ENCODE assay signal across 18 cellular contexts in genomic region chrX:121902463-121902862, GRCh38.
A peak's percentile ranks its signal among the peaks of the same experiment; 100 is the strongest.
DNase-seq lines count a peak whose midpoint lies in the region; ATAC-seq, FAIRE-seq and TF ChIP-seq lines count a peak whose summit lies in the region.
"Had no signal": no experiment of that assay in that cellular context is flagged by ENCODE, and none has a peak within 500 bp of the region (broad histone marks: within the 10 kb centered on the region; RNA-seq: fewer than 3 reads in every experiment).

No MANE protein-coding gene starts in this region.

- no peak overlapping the region for H3K4me3 ChIP-seq in astrocyte (ENCODE audit: insufficient read depth, low read depth, low read length)
- H3K4me3 ChIP-seq: A549 had no signal

- H3K27me3 Mint-ChIP-seq in stimulated activated naive CD8-positive, alpha-beta T cell treated with anti-CD3 and anti-CD28 coated beads, Interleukin-15, amount 100 ng/mL, for 72 hours = no peaks in the 10 kb centered on the region
- no peaks in the 10 kb centered on the region for H3K27me3 Mint-ChIP-seq in astrocyte (ENCODE audit: low read depth, unreplicated experiment)

- TF ChIP-seq CTCF in astrocyte (IDR thresholded peaks at IDR 0.05; ENCODE audit: insufficient read depth, low read depth, low read length) = no peak

- DNase-seq in stimulated activated naive CD8-positive, alpha-beta T cell treated with anti-CD3 and anti-CD28 coated beads, Interleukin-15, amount 100 ng/mL, for 72 hours = no peak
- DNase-seq in stimulated activated naive CD8-positive, alpha-beta T cell treated with anti-CD3 and anti-CD28 coated beads, Interleukin-15, Interleukin-2, amounts not matched to agents 100 U/mL and 50 U/mL, for 24 hours = no peak
- DNase-seq in astrocyte (ENCODE audit: low read depth) (no peak), NCI-H2196 treated with DMSO at 0.1 percent for 48 hours (lab: John Stamatoyannopoulos, UW; ENCODE audit: unreplicated experiment) (no peak), NCI-H69 (lab: John Stamatoyannopoulos, UW) (no peak)
- DNase-seq: Caco-2, DMS79, MM.1S, NCI-H1105 treated with DMSO at 0.1 percent for 48 hours, NCI-H187, NCI-H510A, SIG-M5 had no signal

- H3K27ac ChIP-seq in astrocyte (ENCODE audit: low read depth, low read length) = no peak overlapping the region
- H3K27ac ChIP-seq: A549 had no signal

- H3K36me3 ChIP-seq in astrocyte (ENCODE audit: insufficient read depth, low read length) = no peaks in the 10 kb centered on the region

- H2AFZ ChIP-seq in astrocyte (ENCODE audit: low read depth, low read length) = no peak overlapping the region

- H3K79me2 ChIP-seq in astrocyte (ENCODE audit: insufficient read depth, low read length) = no peaks in the 10 kb centered on the region

- H3K27ac Mint-ChIP-seq in stimulated activated naive CD8-positive, alpha-beta T cell treated with anti-CD3 and anti-CD28 coated beads, Interleukin-15, amount 100 ng/mL, for 72 hours = no peak overlapping the region
- no peak overlapping the region for H3K27ac Mint-ChIP-seq in astrocyte (ENCODE audit: unreplicated experiment)
- H3K27ac Mint-ChIP-seq: CD14-positive monocyte had no signal

- peak; percentile 53 for ATAC-seq in stimulated activated naive CD8-positive, alpha-beta T cell treated with anti-CD3 and anti-CD28 coated beads, Interleukin-15, amount 100 ng/mL, for 72 hours
- no peak for ATAC-seq in stimulated activated naive CD8-positive, alpha-beta T cell treated with anti-CD3 and anti-CD28 coated beads, Interleukin-15, Interleukin-2, amounts not matched to agents 100 U/mL and 50 U/mL, for 24 hours
- ATAC-seq in HG02852 (IDR thresholded peaks at IDR 0.05; ENCODE audit: unreplicated experiment) (peak; percentile 40), GM21526 (IDR thresholded peaks at IDR 0.05; ENCODE audit: low FRiP score, unreplicated experiment) (no peak)
- ATAC-seq: A549, HCT116 had no signal

- H3K4me1 Mint-ChIP-seq in stimulated activated naive CD8-positive, alpha-beta T cell treated with anti-CD3 and anti-CD28 coated beads, Interleukin-15, amount 100 ng/mL, for 72 hours = no peaks in the 10 kb centered on the region
- no peaks in the 10 kb centered on the region for H3K4me1 Mint-ChIP-seq in astrocyte (ENCODE audit: low read depth, unreplicated experiment)
- H3K4me1 Mint-ChIP-seq: CD14-positive monocyte had no signal

- H3K4me2 ChIP-seq in astrocyte (ENCODE audit: low read length) = no peak overlapping the region
- H3K4me2 ChIP-seq: A549 had no signal

- no peak overlapping the region for H3K4me3 Mint-ChIP-seq in stimulated activated naive CD8-positive, alpha-beta T cell treated with anti-CD3 and anti-CD28 coated beads, Interleukin-15, amount 100 ng/mL, for 72 hours
- H3K4me3 Mint-ChIP-seq in astrocyte (ENCODE audit: unreplicated experiment) = no peak overlapping the region
- H3K4me3 Mint-ChIP-seq: CD14-positive monocyte had no signal

- H3K36me3 Mint-ChIP-seq in astrocyte (ENCODE audit: low read depth, unreplicated experiment) = no peaks in the 10 kb centered on the region
- H3K36me3 Mint-ChIP-seq: CD14-positive monocyte had no signal

- H3K9me3 Mint-ChIP-seq in stimulated activated naive CD8-positive, alpha-beta T cell treated with anti-CD3 and anti-CD28 coated beads, Interleukin-15, amount 100 ng/mL, for 72 hours = no peaks in the 10 kb centered on the region
- peaks cover 2% of the 10 kb centered on the region for H3K9me3 Mint-ChIP-seq in astrocyte (ENCODE audit: unreplicated experiment)

- no peaks in the 10 kb centered on the region for H3K27me3 ChIP-seq in astrocyte (ENCODE audit: insufficient read depth, low read length)

- H4K20me1 ChIP-seq in astrocyte (ENCODE audit: insufficient read depth, low read length) = no peaks in the 10 kb centered on the region

- no peaks in the 10 kb centered on the region for H3K9me3 ChIP-seq in astrocyte (ENCODE audit: insufficient read depth, low read depth, low read length)
- H3K9me3 ChIP-seq: A549, Caco-2 had no signal

- FAIRE-seq in astrocyte (lab: Jason Lieb, UNC) = peak; percentile 87
- FAIRE-seq: G401.6 had no signal

- no peaks in the 10 kb centered on the region for H3K4me1 ChIP-seq in astrocyte (ENCODE audit: insufficient read depth, low read length)
- H3K4me1 ChIP-seq: A549, Caco-2 had no signal

- H3K9ac ChIP-seq in astrocyte (ENCODE audit: low read length) = no peak overlapping the region

Comparison
In these comparisons a context has a peak if more than half of its experiments do, and no peak if none do; other contexts are left out.
1. ATAC-seq: peak in stimulated activated naive CD8-positive, alpha-beta T cell treated with anti-CD3 and anti-CD28 coated beads, Interleukin-15, amount 100 ng/mL, for 72 hours (single experiment) and HG02852 (single experiment); none in stimulated activated naive CD8-positive, alpha-beta T cell treated with anti-CD3 and anti-CD28 coated beads, Interleukin-15, Interleukin-2, amounts not matched to agents 100 U/mL and 50 U/mL, for 24 hours (single experiment) and GM21526 (single experiment).